ENCODE assay signal across 20 cellular contexts in the genomic region with DNA sequence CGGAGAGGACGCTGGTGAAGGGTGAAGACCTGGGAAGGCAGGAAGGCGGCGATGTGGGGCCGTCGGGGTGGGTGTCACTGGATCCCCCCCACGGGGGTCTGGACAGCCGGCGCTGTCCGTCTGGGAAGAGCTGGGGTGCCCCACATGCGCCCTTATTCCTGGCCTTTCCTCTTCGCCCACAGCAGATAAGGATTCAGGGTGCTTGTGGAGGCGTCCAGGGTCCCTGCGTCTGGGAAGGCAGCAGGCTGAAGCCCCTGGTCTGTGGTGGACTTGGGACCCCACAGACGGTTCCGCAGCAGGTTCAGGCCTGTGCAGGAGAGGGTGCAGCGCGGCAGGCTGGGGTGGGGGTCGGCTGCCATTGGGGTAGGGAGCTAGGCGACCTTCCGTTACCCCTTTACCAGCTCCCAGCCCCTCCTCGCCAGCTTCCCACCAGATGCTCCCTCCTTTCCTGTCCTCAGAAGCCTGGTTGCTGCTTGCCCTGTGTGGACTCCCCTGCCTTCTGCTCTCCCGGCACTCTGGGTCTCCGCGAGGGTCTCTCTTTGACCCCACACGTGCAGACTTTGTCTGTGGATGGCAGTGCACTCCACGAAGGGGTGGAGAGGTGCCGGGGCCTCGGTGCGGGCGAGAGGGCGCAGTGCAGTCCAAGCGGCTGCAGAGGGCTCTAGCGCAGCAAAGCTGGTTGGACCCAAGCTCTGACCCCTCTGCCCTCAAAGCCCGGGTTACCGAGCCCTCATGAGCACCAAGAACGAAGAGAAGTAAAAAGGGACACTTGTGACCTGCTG. TPM values are rescaled to one million over a fixed set of nuclear protein-coding genes. Genes with fewer than 3 reads are reported as not detected.
DNase-seq lines count a peak whose midpoint lies in the region; ATAC-seq and TF ChIP-seq lines count a peak whose summit lies in the region.
"Had no signal": no experiment of that assay in that cellular context is flagged by ENCODE, and none has a peak within 500 bp of the region (broad histone marks: within the 10 kb centered on the region; RNA-seq: fewer than 3 reads in every experiment).

No MANE protein-coding gene starts in this region.

- H3K9me3 Mint-ChIP-seq in nephron (no peaks in the 10 kb centered on the region), osteocyte (ENCODE audit: unreplicated experiment) (no peaks in the 10 kb centered on the region)
- H3K9me3 Mint-ChIP-seq: activated CD4-positive, alpha-beta T cell treated with anti-CD3 and anti-CD28 coated beads, Interleukin-2, amount 10 ng/mL, durations not matched to agents 7 days and 5 days; activated naive CD8-positive, alpha-beta T cell treated with anti-CD3 and anti-CD28 coated beads for 36 hours; activated T-cell treated with anti-CD3 and anti-CD28 coated beads, Interleukin-2, amount 50 U/mL, for 24 hours had no signal

- H3K36me3 ChIP-seq in Loucy (ENCODE audit: insufficient read depth, low read length) (no peaks in the 10 kb centered on the region), WERI-Rb-1 (no peaks in the 10 kb centered on the region)

- H3K79me2 ChIP-seq in Loucy (ENCODE audit: insufficient read depth, low read length) = no peaks in the 10 kb centered on the region

- peaks cover 12% of the 10 kb centered on the region for H3K4me1 ChIP-seq in Loucy (ENCODE audit: insufficient read depth, low read length, poor library complexity, severe bottlenecking)

- no peak overlapping the region for H3K4me3 ChIP-seq in Loucy (ENCODE audit: low read length, poor library complexity, severe bottlenecking)
- no peak overlapping the region for H3K4me3 ChIP-seq in WERI-Rb-1 (ENCODE audit: low read depth, low read length)
- H3K4me3 ChIP-seq: lung had no signal

- H3K9ac ChIP-seq in Loucy (ENCODE audit: low read depth, low read length, poor library complexity, severe bottlenecking) = no peak overlapping the region

- H3K4me2 ChIP-seq in Loucy (ENCODE audit: low read depth, low read length, poor library complexity, severe bottlenecking) = no peak overlapping the region

- no peak overlapping the region for H2AFZ ChIP-seq in Loucy (ENCODE audit: low read length)

- H3K27me3 ChIP-seq in Loucy (ENCODE audit: insufficient read depth, low read length, poor library complexity, severe bottlenecking) = no peaks in the 10 kb centered on the region
- no peaks in the 10 kb centered on the region for H3K27me3 ChIP-seq in WERI-Rb-1 (ENCODE audit: insufficient read depth, low read depth, severe bottlenecking)

- no peaks in the 10 kb centered on the region for H3F3A ChIP-seq in Loucy (ENCODE audit: low read depth)

- peaks cover 21% of the 10 kb centered on the region for H3K4me1 Mint-ChIP-seq in nephron
- H3K4me1 Mint-ChIP-seq in osteocyte (ENCODE audit: unreplicated experiment) = peaks cover 3% of the 10 kb centered on the region
- H3K4me1 Mint-ChIP-seq: activated CD4-positive, alpha-beta T cell treated with anti-CD3 and anti-CD28 coated beads, Interleukin-2, amount 10 ng/mL, durations not matched to agents 7 days and 5 days had no signal

- TF ChIP-seq CTCF in GM10266 (IDR thresholded peaks at IDR 0.05; ENCODE audit: control insufficient read depth, insufficient read depth, low read depth, missing control alignments) (peak; percentile 7), Loucy (conservative IDR thresholded peaks at IDR 0.05; ENCODE audit: low read length) (peak; percentile 58), WERI-Rb-1 (IDR thresholded peaks at IDR 0.05; ENCODE audit: low read depth, low read length) (peak; percentile 85), nephron (IDR thresholded peaks at IDR 0.05; ENCODE audit: unreplicated experiment in 3 of 3) (peak in 1 of 3 experiments; percentile 17), osteocyte (IDR thresholded peaks at IDR 0.05) (no peak)

- H3K27ac Mint-ChIP-seq in nephron (no peak overlapping the region), osteocyte (ENCODE audit: unreplicated experiment) (no peak overlapping the region)
- H3K27ac Mint-ChIP-seq: activated CD4-positive, alpha-beta T cell treated with anti-CD3 and anti-CD28 coated beads, Interleukin-2, amount 10 ng/mL, durations not matched to agents 7 days and 5 days; activated naive CD8-positive, alpha-beta T cell treated with anti-CD3 and anti-CD28 coated beads for 36 hours; activated T-cell treated with anti-CD3 and anti-CD28 coated beads, Interleukin-2, amount 50 U/mL, for 24 hours; B cell had no signal

- H3K4me3 Mint-ChIP-seq in nephron (peak overlapping the region; percentile 22 to 59 (median 48)), osteocyte (ENCODE audit: unreplicated experiment) (no peak overlapping the region)
- H3K4me3 Mint-ChIP-seq: activated CD4-positive, alpha-beta T cell treated with anti-CD3 and anti-CD28 coated beads, Interleukin-2, amount 10 ng/mL, durations not matched to agents 7 days and 5 days; activated naive CD8-positive, alpha-beta T cell treated with anti-CD3 and anti-CD28 coated beads for 36 hours; activated T-cell treated with anti-CD3 and anti-CD28 coated beads, Interleukin-2, amount 50 U/mL, for 24 hours; B cell had no signal

- no peaks in the 10 kb centered on the region for H3K9me3 ChIP-seq in Loucy (ENCODE audit: insufficient read depth, low read depth, low read length)
- H3K9me3 ChIP-seq in WERI-Rb-1 (ENCODE audit: severe bottlenecking) = no peaks in the 10 kb centered on the region

- H3K27ac ChIP-seq in WERI-Rb-1 = no peak overlapping the region

- H3K36me3 Mint-ChIP-seq in nephron (ENCODE audit: low read depth) (no peaks in the 10 kb centered on the region), osteocyte (ENCODE audit: unreplicated experiment) (no peaks in the 10 kb centered on the region)
- H3K36me3 Mint-ChIP-seq: activated naive CD8-positive, alpha-beta T cell treated with anti-CD3 and anti-CD28 coated beads for 36 hours had no signal

- H3K27me3 Mint-ChIP-seq in nephron (ENCODE audit: low read depth) = peaks cover 79% of the 10 kb centered on the region
- peaks cover 38% of the 10 kb centered on the region for H3K27me3 Mint-ChIP-seq in osteocyte (ENCODE audit: unreplicated experiment)

- ATAC-seq in HG03108 (IDR thresholded peaks at IDR 0.05; ENCODE audit: unreplicated experiment) = no peak
- ATAC-seq: right cardiac atrium had no signal

- no peak for DNase-seq in GM10266 (ENCODE audit: extremely low spot score)
- peak; percentile 69 for DNase-seq in WERI-Rb-1
- DNase-seq in osteocyte (ENCODE audit: extremely low spot score, unreplicated experiment) = no peak
- DNase-seq in activated naive CD4-positive, alpha-beta T cell treated with Interleukin-2 at 50 U/mL for 16 hours = no peak
- DNase-seq in cerebellum (ENCODE audit: low spot score) = no peak
- DNase-seq: activated CD4-positive, alpha-beta T cell treated with anti-CD3 and anti-CD28 coated beads, Interleukin-2, amount 10 ng/mL, durations not matched to agents 7 days and 5 days; activated naive CD8-positive, alpha-beta T cell treated with anti-CD3 and anti-CD28 coated beads for 36 hours; activated T-cell treated with anti-CD3 and anti-CD28 coated beads, Interleukin-2, amount 50 U/mL, for 24 hours; effector CD4-positive, alpha-beta T cell; NCI-H2029; NCI-H69; right cardiac atrium; stimulated activated CD4-positive, alpha-beta T cell treated with anti-CD3 and anti-CD28 coated beads, Interleukin-2, amount 100 ng/mL, for 24 hours; T-helper 2 cell had no signal

- no peaks in the 10 kb centered on the region for H4K20me1 ChIP-seq in Loucy (ENCODE audit: insufficient read depth, low read length, poor library complexity, severe bottlenecking)

- no peaks in the 10 kb centered on the region for H3K9me2 ChIP-seq in Loucy (replicated peaks; ENCODE audit: low read depth, low read length)

RNA-seq across cellular contexts. Expression of a gene that starts 2.1 kb away (rescaled TPM):
- total RNA-seq in osteocyte = not detected in 2 replicates
- not detected for total RNA-seq in cerebellum
- total RNA-seq: activated CD4-positive, alpha-beta T cell treated with anti-CD3 and anti-CD28 coated beads, Interleukin-2, amount 10 ng/mL, durations not matched to agents 7 days and 5 days; activated naive CD8-positive, alpha-beta T cell treated with anti-CD3 and anti-CD28 coated beads for 36 hours; B cell; MCF 10A had no signal

RNA-seq across cellular contexts. Expression of a gene that starts 50.5 kb away (rescaled TPM):
- not detected in 2 replicates for total RNA-seq in osteocyte
- total RNA-seq in cerebellum = not detected
- total RNA-seq: activated CD4-positive, alpha-beta T cell treated with anti-CD3 and anti-CD28 coated beads, Interleukin-2, amount 10 ng/mL, durations not matched to agents 7 days and 5 days; activated naive CD8-positive, alpha-beta T cell treated with anti-CD3 and anti-CD28 coated beads for 36 hours; B cell; MCF 10A; right cardiac atrium had no signal
